Comparison of ENCODE assay signal across 24 cellular contexts in the genomic region with DNA sequence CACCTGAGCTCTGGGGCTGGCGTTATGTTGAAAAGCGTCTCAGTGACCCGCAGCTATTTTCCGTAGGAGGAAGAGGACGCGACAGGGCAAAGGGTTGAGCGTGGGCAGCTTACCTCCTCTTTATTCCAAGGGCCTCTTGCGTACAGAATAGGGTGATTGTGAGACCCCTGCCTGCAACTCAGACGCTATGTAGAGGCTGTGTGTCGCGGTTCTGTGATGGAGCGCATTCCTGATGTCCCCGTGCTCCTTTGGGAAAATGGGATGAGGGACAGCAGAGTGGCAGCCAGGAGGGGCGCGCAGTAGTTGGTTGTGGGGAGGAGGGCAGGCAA. TPM values are rescaled to one million over a fixed set of nuclear protein-coding genes. Genes with fewer than 3 reads are reported as not detected.
A peak's percentile ranks its signal among the peaks of the same experiment; 100 is the strongest.
DNase-seq lines count a peak whose midpoint lies in the region; ATAC-seq, FAIRE-seq and TF ChIP-seq lines count a peak whose summit lies in the region.
"Had no signal": no experiment of that assay in that cellular context is flagged by ENCODE, and none has a peak within 500 bp of the region (broad histone marks: within the 10 kb centered on the region; RNA-seq: fewer than 3 reads in every experiment).

No MANE protein-coding gene starts in this region.

- H3K27ac ChIP-seq in left ventricle myocardium inferior (replicated peaks): no peak overlapping the region
- no peak overlapping the region for H3K27ac ChIP-seq in H1 (ENCODE audit: low read depth, low read length)
- H3K27ac ChIP-seq in aorta (ENCODE audit: low read depth in 1 of 2, low read length in 2 of 2): no peak overlapping the region
- H3K27ac ChIP-seq: esophagus muscularis mucosa, HL-60, sigmoid colon, stomach had no signal

- H2BK15ac ChIP-seq in H1 (ENCODE audit: low read length): no peak overlapping the region

- no peak overlapping the region for H3K9ac ChIP-seq in H1 (replicated peaks in 1 of 4; ENCODE audit: extremely low read depth in 1 of 4, low read depth in 3 of 4, low read length in 3 of 4)

- no peak overlapping the region for H3K27ac Mint-ChIP-seq in nephron
- H3K27ac Mint-ChIP-seq: activated naive CD8-positive, alpha-beta T cell; activated T-helper 1 cell treated with anti-CD3 and anti-CD28 coated beads, Interleukin-12 subunit alpha, Interleukin-12 subunit beta, Interleukin-2, Interleukin-4 antibody, amounts not matched to agents 30 ng/mL and 10 ng/mL and 1 ng/mL, durations not matched to agents 14 hours and 24 hours and 36 hours; CD4-positive, CD25-positive, alpha-beta regulatory T cell; memory B cell had no signal

- peak overlapping the region; percentile 96 to 100 for H3K4me2 ChIP-seq in H1 (ENCODE audit: insufficient read depth in 1 of 2, low read depth in 2 of 2, low read length in 2 of 2)

- 5% methylated on average over 15 of the region's 15 CpGs; no CpG with 5 or more reads in 1 of the 2 experiments for WGBS in H1 (ENCODE audit: extremely low coverage in 1 of 2, insufficient coverage in 1 of 2, insufficient read length in 1 of 2, insufficient replicate concordance in 2 of 2, low coverage in 1 of 2, low lambda C conversion rate in 2 of 2, missing lambda C conversion rate in 1 of 2), 2 experiments
- WGBS in aorta, 2 donors: 4% methylated on average over 15 of the region's 15 CpGs

- TF ChIP-seq POLR2A in H1 (IDR thresholded peaks at IDR 0.05; ENCODE audit: control extremely low read depth in 1 of 2, low read depth in 2 of 2, low read length in 2 of 2): no peak

- H3K9me3 Mint-ChIP-seq in nephron: no peaks in the 10 kb centered on the region

- H2BK12ac ChIP-seq in H1 (ENCODE audit: low read depth, low read length): no peak overlapping the region

- no peak overlapping the region for H4K5ac ChIP-seq in H1 (ENCODE audit: insufficient read length, low read depth, low read length)

- ATAC-seq in Right ventricle myocardium superior (ENCODE audit: poor library complexity): no peak
- ATAC-seq in aorta (ENCODE audit: low FRiP score): no peak

- no peak overlapping the region for H2AK5ac ChIP-seq in H1 (ENCODE audit: low read depth, low read length)

- peaks cover 29% of the 10 kb centered on the region for H3K4me1 Mint-ChIP-seq in nephron
- H3K4me1 Mint-ChIP-seq: CD4-positive, CD25-positive, alpha-beta regulatory T cell; memory B cell had no signal

- H3K4me3 Mint-ChIP-seq in nephron: peak overlapping the region; percentile 87 to 93 (median 88)
- H3K4me3 Mint-ChIP-seq: activated naive CD8-positive, alpha-beta T cell; activated T-helper 1 cell treated with anti-CD3 and anti-CD28 coated beads, Interleukin-12 subunit alpha, Interleukin-12 subunit beta, Interleukin-2, Interleukin-4 antibody, amounts not matched to agents 30 ng/mL and 10 ng/mL and 1 ng/mL, durations not matched to agents 14 hours and 24 hours and 36 hours; CD4-positive, CD25-positive, alpha-beta regulatory T cell; memory B cell had no signal

- H4K20me1 ChIP-seq in H1 (replicated peaks in 1 of 2; ENCODE audit: control insufficient read depth in 1 of 2, insufficient read depth in 2 of 2, low read length in 2 of 2): no peaks in the 10 kb centered on the region

- H3K9me3 ChIP-seq in left ventricle myocardium inferior (replicated peaks) (no peaks in the 10 kb centered on the region), H1 (ENCODE audit: insufficient read depth in 2 of 2, low read depth in 1 of 2, low read length in 1 of 2) (no peaks in the 10 kb centered on the region), aorta (ENCODE audit: control insufficient read depth, low read length) (no peaks in the 10 kb centered on the region), BE2C (no peaks in the 10 kb centered on the region)
- H3K9me3 ChIP-seq: esophagus muscularis mucosa, sigmoid colon, stomach had no signal

- H3K36me3 Mint-ChIP-seq in nephron (ENCODE audit: low read depth): no peaks in the 10 kb centered on the region
- H3K36me3 Mint-ChIP-seq: activated naive CD8-positive, alpha-beta T cell; CD4-positive, CD25-positive, alpha-beta regulatory T cell; memory B cell had no signal

- FAIRE-seq in H1 (lab: Jason Lieb, UNC): no peak
- FAIRE-seq: bronchial epithelial cell had no signal

- no peak overlapping the region for H3K4ac ChIP-seq in H1 (replicated peaks; ENCODE audit: insufficient read length, low read depth, low read length)

- H3K79me2 ChIP-seq in H1 (ENCODE audit: control insufficient read depth in 1 of 2, insufficient read depth in 2 of 2, low read length in 2 of 2): no peaks in the 10 kb centered on the region

- intact Hi-C loops in left ventricle myocardium inferior (cut with micrococcal nuclease) (no loop called here), Right ventricle myocardium superior (cut with DNase I) (no loop called here), aorta (cut with DNase I) (loop anchor here in 1 of 2 donors (10.0 kb wide), 1 partner anchor 602 kb away; no protein-coding TSS in a partner anchor)

- TF ChIP-seq RAD21 in H1 (IDR thresholded peaks at IDR 0.05 in 1 of 2, conservative IDR thresholded peaks at IDR 0.05 in 1 of 2; ENCODE audit: low read depth in 2 of 2, low read length in 2 of 2): no peak

- H3K79me1 ChIP-seq in H1 (ENCODE audit: low read depth, low read length): no peaks in the 10 kb centered on the region

- H3K27me3 ChIP-seq in left ventricle myocardium inferior (ENCODE audit: low read depth): peaks cover 98% of the 10 kb centered on the region
- peaks cover 6 to 50% (median 40%) of the 10 kb centered on the region in 4 experiments for H3K27me3 ChIP-seq in H1 (replicated peaks in 1 of 4; ENCODE audit: control insufficient read depth in 3 of 4, extremely low read depth in 1 of 4, insufficient read depth in 3 of 4, low read length in 3 of 4)
- no peaks in the 10 kb centered on the region for H3K27me3 ChIP-seq in aorta (ENCODE audit: control insufficient read depth in 1 of 2, insufficient read depth in 2 of 2, low read length in 1 of 2)
- H3K27me3 ChIP-seq in BE2C: peaks cover 37% of the 10 kb centered on the region

- H3K18ac ChIP-seq in H1 (ENCODE audit: extremely low read depth, low read length): no peak overlapping the region

- peak overlapping the region; percentile 62 for H3K4me3 ChIP-seq in left ventricle myocardium inferior
- peak overlapping the region; percentile 47 to 78 (median 62) for H3K4me3 ChIP-seq in H1 (ENCODE audit: extremely low read depth in 1 of 4, insufficient read depth in 2 of 4, low read depth in 3 of 4, low read length in 4 of 4)
- peak overlapping the region; percentile 9 to 61 for H3K4me3 ChIP-seq in aorta (ENCODE audit: low read length in 2 of 2)
- no peak overlapping the region for H3K4me3 ChIP-seq in BE2C (ENCODE audit: low read depth, low read length)

- no peak for TF ChIP-seq CTCF in left ventricle myocardium inferior (IDR thresholded peaks at IDR 0.05; ENCODE audit: borderline replicate concordance)
- no peak for TF ChIP-seq CTCF in H1 (IDR thresholded peaks at IDR 0.05; ENCODE audit: control extremely low read depth in 1 of 3, insufficient read depth in 1 of 3, low read depth in 1 of 3, low read length in 3 of 3)
- TF ChIP-seq CTCF in nephron (IDR thresholded peaks at IDR 0.05; ENCODE audit: unreplicated experiment in 3 of 3): no peak
- no peak for TF ChIP-seq CTCF in BE2C (IDR thresholded peaks at IDR 0.05; ENCODE audit: low read depth, low read length)

- POLR2A ChIA-PET in H1 (lab: Charles Lee; ENCODE audit: partially characterized antibody): no interaction called here

- H4K91ac ChIP-seq in H1 (replicated peaks; ENCODE audit: insufficient read length, low read length): no peak overlapping the region

- H3K36me3 ChIP-seq in left ventricle myocardium inferior: no peaks in the 10 kb centered on the region
- H3K36me3 ChIP-seq in H1 (ENCODE audit: control insufficient read depth in 2 of 4, insufficient read depth in 4 of 4, low read length in 3 of 4): no peaks in the 10 kb centered on the region
- no peaks in the 10 kb centered on the region for H3K36me3 ChIP-seq in aorta (ENCODE audit: control insufficient read depth in 1 of 2, insufficient read depth in 2 of 2, low read length in 1 of 2)
- no peaks in the 10 kb centered on the region for H3K36me3 ChIP-seq in BE2C
- H3K36me3 ChIP-seq: esophagus muscularis mucosa, sigmoid colon, stomach had no signal

- DNase-seq in left ventricle myocardium inferior (no peak), Right ventricle myocardium superior (no peak), H1 (ENCODE audit: low read depth in 1 of 2, low spot score in 2 of 2) (no peak), aorta (no peak), BE2C (no peak), NCI-H226 (no peak), OCI-M2 (lab: John Stamatoyannopoulos, UW; ENCODE audit: unreplicated experiment) (no peak)
- DNase-seq: activated CD8-positive, alpha-beta memory T cell treated with anti-CD3 and anti-CD28 coated beads for 24 hours; CD4-positive, CD25-positive, alpha-beta regulatory T cell; DMS153; MV-4-11; NCI-H2081 treated with DMSO at 0.1 percent for 48 hours; NCI-H524 treated with DMSO at 0.1 percent for 48 hours; sigmoid colon; stimulated activated CD4-positive, alpha-beta T cell treated with anti-CD3 and anti-CD28 coated beads, Interleukin-1b, Interleukin-23, amount 100 ng/mL, for 48 hours; stomach had no signal

- H3K23ac ChIP-seq in H1 (ENCODE audit: insufficient read length): no peak overlapping the region

- H3K27me3 Mint-ChIP-seq in nephron (ENCODE audit: low read depth): peaks cover 89% of the 10 kb centered on the region

- H2BK20ac ChIP-seq in H1 (ENCODE audit: low read length): no peak overlapping the region

- H3K23me2 ChIP-seq in H1 (ENCODE audit: low read depth, low read length): peaks cover 26% of the 10 kb centered on the region

- H4K8ac ChIP-seq in H1 (ENCODE audit: extremely low read depth, insufficient read depth, low read length): no peak overlapping the region

- H2BK120ac ChIP-seq in H1 (replicated peaks; ENCODE audit: low read depth, low read length): no peak overlapping the region

- H3K4me1 ChIP-seq in left ventricle myocardium inferior (peaks cover 22% of the 10 kb centered on the region), H1 (replicated peaks in 1 of 4; ENCODE audit: control insufficient read depth in 3 of 4, insufficient read depth in 4 of 4, low read length in 3 of 4) (peaks cover 3 to 23% (median 11%) of the 10 kb centered on the region in 4 experiments), aorta (ENCODE audit: control insufficient read depth in 1 of 2, insufficient read depth in 2 of 2, low read length in 2 of 2) (peaks cover 0 to 2% of the 10 kb centered on the region in 2 donors), BE2C (no peaks in the 10 kb centered on the region)

- H3K14ac ChIP-seq in H1 (ENCODE audit: insufficient read length): no peak overlapping the region

- CTCF ChIA-PET in H1 (lab: Charles Lee; ENCODE audit: partially characterized antibody): interaction anchor here (0.6 to 2.8 kb wide), 11 partner anchors 15 to 603 kb away, joined by 3 to 15 read pairs (median 4); no protein-coding TSS in a partner anchor

- H2BK5ac ChIP-seq in H1 (ENCODE audit: low read depth, low read length): no peak overlapping the region

- no peak overlapping the region for H3K56ac ChIP-seq in H1 (replicated peaks; ENCODE audit: insufficient read length, low read depth, low read length)

- H2AFZ ChIP-seq in H1 (ENCODE audit: low read length): peak overlapping the region; percentile 90; the same call in 1 of the 2 replicates

- no peak for TF ChIP-seq EP300 in H1 (IDR thresholded peaks at IDR 0.05; ENCODE audit: borderline replicate concordance in 1 of 2, low read depth in 2 of 2, low read length in 2 of 2)

RNA-seq across cellular contexts. Expression of a gene that starts 0.5 kb away (rescaled TPM):
- 0.14 TPM for total RNA-seq in left ventricle myocardium inferior
- 0.19 TPM for total RNA-seq in Right ventricle myocardium superior
- 8.3 and 8.4 TPM in 2 replicates for total RNA-seq in H1 (2021; fragmentation: NEBNext Ultra II Directional; extraction: Animal tissue kit (Norgen Biotek cat#: 25700))
- polyA plus RNA-seq in H1 (2011; rRNA removed): 7.7 and 15.1 TPM in 2 replicates
- 11.8 TPM for polyA plus RNA-seq in H1 (2011; cell fraction: cytosol; rRNA removed)
- 15.9 TPM for polyA plus RNA-seq in H1 (2011; cell fraction: nucleus; rRNA removed)
- polyA plus RNA-seq in H1 (2012, experiment 1 of 2): 7.8 to 10.8 TPM (median 9.3 TPM) in 4 replicates
- polyA plus RNA-seq in H1 (2012, experiment 2 of 2): 2.2 TPM
- 6.0 TPM for polyA plus RNA-seq in H1 (2013, experiment 1 of 2)
- 6.7 TPM for polyA plus RNA-seq in H1 (2013, experiment 2 of 2)
- polyA minus RNA-seq in H1 (2011; rRNA and poly(A)+ RNA removed): 20.2 and 21.5 TPM in 2 replicates
- polyA minus RNA-seq in H1 (2011; cell fraction: cytosol; rRNA and poly(A)+ RNA removed): 26.1 TPM
- polyA minus RNA-seq in H1 (2011; cell fraction: nucleus; rRNA and poly(A)+ RNA removed): 120 TPM
- total RNA-seq in aorta: 10 to 100 TPM in 1 of 2 donors, 1 to 10 TPM in 1; 4.1 to 15.4 TPM
- polyA plus RNA-seq in aorta: 1 to 10 TPM in 1 of 2 donors, under 1 TPM in 1; 0.33 to 3.4 TPM
- polyA plus RNA-seq in BE2C (2012; ENCODE audit: insufficient read depth, insufficient read length, low read depth): 0.85 TPM
- total RNA-seq: activated T-helper 1 cell treated with anti-CD3 and anti-CD28 coated beads, Interleukin-12 subunit alpha, Interleukin-12 subunit beta, Interleukin-2, Interleukin-4 antibody, amounts not matched to agents 30 ng/mL and 10 ng/mL and 1 ng/mL, durations not matched to agents 14 hours and 24 hours and 36 hours; CD4-positive, CD25-positive, alpha-beta regulatory T cell; OCI-LY7 had no signal
- polyA plus RNA-seq: CD4-positive, CD25-positive, alpha-beta regulatory T cell had no signal
